ENCODE assay signal across 8 cellular contexts in genomic region chr3:125375950-125376679, GRCh38. TPM values are rescaled to one million over a fixed set of nuclear protein-coding genes. Genes with fewer than 3 reads are reported as not detected.
DNase-seq lines count a peak whose midpoint lies in the region; ATAC-seq lines count a peak whose summit lies in the region.

No MANE protein-coding gene starts in this region.

- H3K9me3 Mint-ChIP-seq in activated CD8-positive, alpha-beta memory T cell treated with anti-CD3 and anti-CD28 coated beads, Interleukin-2, amount 10 ng/mL, durations not matched to agents 7 days and 5 days (ENCODE audit: low read depth), result no peaks in the 10 kb centered on the region
- H3K9me3 Mint-ChIP-seq in naive thymus-derived CD8-positive, alpha-beta T cell, result no peaks in the 10 kb centered on the region

- DNase-seq in activated CD8-positive, alpha-beta memory T cell treated with anti-CD3 and anti-CD28 coated beads, Interleukin-2, amount 10 ng/mL, durations not matched to agents 7 days and 5 days, result no peak
- no peak for DNase-seq in activated CD8-positive, alpha-beta memory T cell treated with anti-CD3 and anti-CD28 coated beads, Interleukin-2, amount 50 U/mL, for 4 hours
- DNase-seq in NCI-H748 (lab: John Stamatoyannopoulos, UW; ENCODE audit: unreplicated experiment), result peak; percentile 94
- no peak for DNase-seq in naive thymus-derived CD8-positive, alpha-beta T cell
- DNase-seq in stimulated activated CD4-positive, alpha-beta T cell treated with anti-CD3 and anti-CD28 coated beads, Interleukin-4, amount 100 ng/mL, for 4 hours, result no peak
- DNase-seq in retina, result no peak

- POLR2A ChIA-PET in naive thymus-derived CD8-positive, alpha-beta T cell (lab: Charles Lee), result interaction anchor here (0.6 to 2.5 kb wide), 6 partner anchors 12 to 380 kb away, joined by 3 to 33 read pairs (median 6); partner anchors contain the start of gene OSBPL11

- no peak for ATAC-seq in activated CD8-positive, alpha-beta memory T cell treated with anti-CD3 and anti-CD28 coated beads, Interleukin-2, amount 10 ng/mL, durations not matched to agents 7 days and 5 days
- no peak for ATAC-seq in naive thymus-derived CD8-positive, alpha-beta T cell
- ATAC-seq in GM19023 (IDR thresholded peaks at IDR 0.05; ENCODE audit: unreplicated experiment), result no peak

- no peaks in the 10 kb centered on the region for H3K27me3 Mint-ChIP-seq in activated CD8-positive, alpha-beta memory T cell treated with anti-CD3 and anti-CD28 coated beads, Interleukin-2, amount 10 ng/mL, durations not matched to agents 7 days and 5 days
- no peaks in the 10 kb centered on the region for H3K27me3 Mint-ChIP-seq in naive thymus-derived CD8-positive, alpha-beta T cell

- H3K27ac ChIP-seq in cingulate gyrus (ENCODE audit: low read depth, low read length), result peak overlapping the region; percentile 86

- H3K27ac Mint-ChIP-seq in activated CD8-positive, alpha-beta memory T cell treated with anti-CD3 and anti-CD28 coated beads, Interleukin-2, amount 10 ng/mL, durations not matched to agents 7 days and 5 days, result peak overlapping the region; percentile 93
- peak overlapping the region; percentile 95 to 99 (median 98) for H3K27ac Mint-ChIP-seq in naive thymus-derived CD8-positive, alpha-beta T cell

- CTCF ChIA-PET in activated CD8-positive, alpha-beta memory T cell treated with anti-CD3 and anti-CD28 coated beads, Interleukin-2, amount 10 ng/mL, durations not matched to agents 7 days and 5 days (lab: Charles Lee), result no interaction called here

- peak overlapping the region; percentile 92 for H3K4me3 Mint-ChIP-seq in activated CD8-positive, alpha-beta memory T cell treated with anti-CD3 and anti-CD28 coated beads, Interleukin-2, amount 10 ng/mL, durations not matched to agents 7 days and 5 days
- H3K4me3 Mint-ChIP-seq in naive thymus-derived CD8-positive, alpha-beta T cell, result peak overlapping the region; percentile 92 to 99 (median 94)

- H3K36me3 Mint-ChIP-seq in activated CD8-positive, alpha-beta memory T cell treated with anti-CD3 and anti-CD28 coated beads, Interleukin-2, amount 10 ng/mL, durations not matched to agents 7 days and 5 days, result peaks cover 12% of the 10 kb centered on the region
- peaks cover 0 to 8% (median 0%) of the 10 kb centered on the region in 3 donors for H3K36me3 Mint-ChIP-seq in naive thymus-derived CD8-positive, alpha-beta T cell

- H3K4me1 Mint-ChIP-seq in activated CD8-positive, alpha-beta memory T cell treated with anti-CD3 and anti-CD28 coated beads, Interleukin-2, amount 10 ng/mL, durations not matched to agents 7 days and 5 days, result peaks cover 27% of the 10 kb centered on the region
- peaks cover 30 to 43% (median 36%) of the 10 kb centered on the region in 4 donors for H3K4me1 Mint-ChIP-seq in naive thymus-derived CD8-positive, alpha-beta T cell

RNA-seq across cellular contexts. Expression of gene ZNF148, which starts 1.0 kb away (rescaled TPM):
- 10 to 100 TPM; 29.6 to 39.0 TPM for total RNA-seq in activated CD8-positive, alpha-beta memory T cell treated with anti-CD3 and anti-CD28 coated beads, Interleukin-2, amount 10 ng/mL, durations not matched to agents 7 days and 5 days
- 10 to 100 TPM; 62.5 to 67.1 TPM for total RNA-seq in naive thymus-derived CD8-positive, alpha-beta T cell
- polyA plus RNA-seq in naive thymus-derived CD8-positive, alpha-beta T cell, result 100 to 1,000 TPM in 1 of 3 donors, 10 to 100 TPM in 2; 80.7 to 100 (median 85.9) TPM
